ENCODE assay signal across 8 cellular contexts in genomic region chr5:95915999-95916686, GRCh38.
DNase-seq lines count a peak whose midpoint lies in the region; ATAC-seq lines count a peak whose summit lies in the region.

No MANE protein-coding gene starts in this region.

- ATAC-seq in GM18519 (IDR thresholded peaks at IDR 0.05; ENCODE audit: low FRiP score, unreplicated experiment) (peak; percentile 67), GM21619 (IDR thresholded peaks at IDR 0.05; ENCODE audit: unreplicated experiment) (peak; percentile 56), HG03558 (IDR thresholded peaks at IDR 0.05; ENCODE audit: extremely low read depth, unreplicated experiment) (peak; percentile 41)

- DNase-seq in medulla oblongata (ENCODE audit: extremely low spot score) (peak; percentile 68), SW480 (ENCODE audit: low spot score) (no peak), HPDE6-E6E7 (ENCODE audit: extremely low spot score) (no peak), DMS 273 (lab: John Stamatoyannopoulos, UW; ENCODE audit: unreplicated experiment) (no peak), NCI-H1092 treated with DMSO at 0.1 percent for 48 hours (lab: John Stamatoyannopoulos, UW) (no peak)
